ENCODE assay signal across 8 cellular contexts in genomic region chr19:3360494-3361383, GRCh38. TPM values are rescaled to one million over a fixed set of nuclear protein-coding genes. Genes with fewer than 3 reads are reported as not detected.
DNase-seq lines count a peak whose midpoint lies in the region; ATAC-seq, FAIRE-seq and TF ChIP-seq lines count a peak whose summit lies in the region.

No MANE protein-coding gene starts in this region.

- H3K27ac Mint-ChIP-seq in activated CD4-positive, alpha-beta T cell treated with anti-CD3 and anti-CD28 coated beads for 36 hours, result peak overlapping the region; percentile 86

- H3K4me3 ChIP-seq in HL-60 (replicated peaks; ENCODE audit: insufficient read depth, low read length), result peak overlapping the region; percentile 71

- DNase-seq in D721Med (ENCODE audit: insufficient read length, low spot score) (peak; percentile 67), HL-60 (ENCODE audit: low read depth in 1 of 2, low spot score in 1 of 2) (peak; percentile 62 to 77), medulla oblongata (ENCODE audit: extremely low spot score) (peak; percentile 85), DMS153 (lab: John Stamatoyannopoulos, UW) (no peak)
- DNase-seq in activated CD4-positive, alpha-beta T cell treated with anti-CD3 and anti-CD28 coated beads for 36 hours, result peak; percentile 81
- peak; percentile 52 for DNase-seq in stimulated activated CD8-positive, alpha-beta memory T cell treated with anti-CD3 and anti-CD28 coated beads, Interleukin-12 subunit alpha, Interleukin-12 subunit beta, amount 100 ng/mL, for 1 hour (ENCODE audit: low read depth)

- CTCF ChIA-PET in activated CD4-positive, alpha-beta T cell treated with anti-CD3 and anti-CD28 coated beads for 36 hours (lab: Charles Lee), result interaction anchor here (0.6 kb wide), 1 partner anchor 11 kb away, joined by 3 read pairs; no protein-coding TSS in a partner anchor

- H3K27me3 ChIP-seq in HL-60 (ENCODE audit: insufficient read depth, poor library complexity, severe bottlenecking), result no peaks in the 10 kb centered on the region

- FAIRE-seq in D721Med (lab: Jason Lieb, UNC), result no peak

- H3K9me3 Mint-ChIP-seq in activated CD4-positive, alpha-beta T cell treated with anti-CD3 and anti-CD28 coated beads for 36 hours (ENCODE audit: low read depth), result no peaks in the 10 kb centered on the region

- H3K27me3 Mint-ChIP-seq in activated CD4-positive, alpha-beta T cell treated with anti-CD3 and anti-CD28 coated beads for 36 hours, result peaks cover 11% of the 10 kb centered on the region

- TF ChIP-seq CTCF in D721Med (IDR thresholded peaks at IDR 0.05; ENCODE audit: insufficient read depth, missing control alignments), result peak; percentile 32
- TF ChIP-seq CTCF in HL-60 (IDR thresholded peaks at IDR 0.05; ENCODE audit: insufficient read depth, low read length), result no peak

- peak overlapping the region; percentile 86 for H3K4me3 Mint-ChIP-seq in activated CD4-positive, alpha-beta T cell treated with anti-CD3 and anti-CD28 coated beads for 36 hours

- ATAC-seq in activated CD4-positive, alpha-beta T cell treated with anti-CD3 and anti-CD28 coated beads for 36 hours, result peak; percentile 57
- ATAC-seq in GM21717 (IDR thresholded peaks at IDR 0.05; ENCODE audit: unreplicated experiment), result no peak

- POLR2A ChIA-PET in activated CD4-positive, alpha-beta T cell treated with anti-CD3 and anti-CD28 coated beads for 36 hours (lab: Charles Lee), result interaction anchor here (0.6 kb wide), 1 partner anchor 634 kb away, joined by 3 read pairs; no protein-coding TSS in a partner anchor

- intact Hi-C loops in activated CD4-positive, alpha-beta T cell treated with anti-CD3 and anti-CD28 coated beads for 36 hours (cut with DNase I, micrococcal nuclease), result loop anchor here (1.0 to 5.0 kb wide), 3 partner anchors 75 to 578 kb away; partner anchors contain the start of gene SGTA (in 1 of the 2)

- H3K4me1 Mint-ChIP-seq in activated CD4-positive, alpha-beta T cell treated with anti-CD3 and anti-CD28 coated beads for 36 hours, result peaks cover 38% of the 10 kb centered on the region

- H3K27ac ChIP-seq in HL-60 (replicated peaks), result peak overlapping the region; percentile 92
- peak overlapping the region; percentile 85 for H3K27ac ChIP-seq in cingulate gyrus (ENCODE audit: low read depth, low read length)

- no peaks in the 10 kb centered on the region for H3K36me3 Mint-ChIP-seq in activated CD4-positive, alpha-beta T cell treated with anti-CD3 and anti-CD28 coated beads for 36 hours (ENCODE audit: low read depth)

RNA-seq across cellular contexts. Expression of gene NFIC, which starts 5.6 kb away (rescaled TPM):
- total RNA-seq in activated CD4-positive, alpha-beta T cell treated with anti-CD3 and anti-CD28 coated beads for 36 hours, result 10 to 100 TPM; 20.5 to 22.6 TPM
